In the genomic region with DNA sequence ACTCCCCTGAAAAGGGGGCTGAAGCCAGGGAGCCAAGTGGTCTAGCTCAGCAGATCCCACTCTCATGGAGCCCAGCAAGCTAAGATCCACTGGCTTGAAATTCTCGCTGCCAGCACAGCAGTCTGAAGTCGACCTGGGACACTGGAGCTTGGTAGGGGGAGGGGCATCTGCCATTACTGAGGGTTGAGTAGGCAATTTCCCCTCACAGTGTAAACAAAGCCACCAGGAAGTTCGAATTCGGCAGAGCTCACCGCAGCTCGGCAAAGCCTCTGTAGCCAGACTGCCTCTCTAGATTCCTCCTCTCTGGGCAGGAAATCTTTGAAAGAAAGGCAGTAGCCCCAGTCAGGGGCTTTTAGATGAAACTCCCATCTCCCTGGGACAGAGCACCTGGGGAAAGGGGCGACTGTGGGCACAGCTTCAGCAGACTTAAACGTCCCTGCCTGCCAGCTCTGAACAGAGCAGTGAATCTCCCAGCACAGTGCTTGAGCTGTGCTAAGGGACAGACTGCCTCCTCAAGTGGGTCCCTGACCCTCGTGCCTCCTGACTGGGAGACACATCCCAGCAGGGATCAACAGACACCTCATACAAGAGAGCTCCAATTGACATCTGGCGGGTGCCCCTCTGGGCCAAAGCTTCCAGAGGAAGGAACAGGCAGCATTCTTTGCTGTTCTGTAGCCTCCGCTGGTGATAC, we compare ENCODE assay signal across 1 cellular context.
TF ChIP-seq lines count a peak whose summit lies in the region.
"Not testable (repeated sequence)": the region's sequence is repeated elsewhere in the genome, so short reads cannot be mapped to it uniquely, and the experiment has no call there.

No MANE protein-coding gene starts in this region.

TF ChIP-seq in HepG2, 621 proteins besides CTCF, POLR2A, EP300 and RAD21 (continued from another document):
- TF ChIP-seq, protein P1, sequence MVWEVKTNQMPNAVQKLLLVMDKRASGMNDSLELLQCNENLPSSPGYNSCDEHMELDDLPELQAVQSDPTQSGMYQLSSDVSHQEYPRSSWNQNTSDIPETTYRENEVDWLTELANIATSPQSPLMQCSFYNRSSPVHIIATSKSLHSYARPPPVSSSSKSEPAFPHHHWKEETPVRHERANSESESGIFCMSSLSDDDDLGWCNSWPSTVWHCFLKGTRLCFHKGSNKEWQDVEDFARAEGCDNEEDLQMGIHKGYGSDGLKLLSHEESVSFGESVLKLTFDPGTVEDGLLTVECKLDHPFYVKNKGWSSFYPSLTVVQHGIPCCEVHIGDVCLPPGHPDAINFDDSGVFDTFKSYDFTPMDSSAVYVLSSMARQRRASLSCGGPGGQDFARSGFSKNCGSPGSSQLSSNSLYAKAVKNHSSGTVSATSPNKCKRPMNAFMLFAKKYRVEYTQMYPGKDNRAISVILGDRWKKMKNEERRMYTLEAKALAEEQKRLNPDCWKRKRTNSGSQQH (CRISPR knock-in tag; IDR thresholded peaks at IDR 0.05; ENCODE audit: low read depth): peak; percentile 40; the same call in 1 of the 2 replicates
- peak; percentile 14 for TF ChIP-seq SKI (IDR thresholded peaks at IDR 0.05; ENCODE audit: partially characterized antibody)
- 0 out of 2 replicates have a peak, but pooled peaks have one; percentile 25 for TF ChIP-seq SAP130 (CRISPR knock-in tag; IDR thresholded peaks at IDR 0.05; ENCODE audit: low read depth)
- 0 out of 2 replicates have a peak, but pooled peaks have one; percentile 33 for TF ChIP-seq KAT8 (CRISPR knock-in tag; IDR thresholded peaks at IDR 0.05)
- not testable (repeated sequence) for TF ChIP-seq GABPA (IDR thresholded peaks at IDR 0.05; ENCODE audit: low read depth, low read length)
- 0 out of 2 replicates have a peak, but pooled peaks have one; percentile 39 for TF ChIP-seq GABPA (CRISPR knock-in tag; IDR thresholded peaks at IDR 0.05; ENCODE audit: low read depth)
TF ChIP-seq in HepG2: peak in this region for 41; not testable (repeated sequence) for 580.
